ENCODE assay signal across 10 cellular contexts in the genomic region with DNA sequence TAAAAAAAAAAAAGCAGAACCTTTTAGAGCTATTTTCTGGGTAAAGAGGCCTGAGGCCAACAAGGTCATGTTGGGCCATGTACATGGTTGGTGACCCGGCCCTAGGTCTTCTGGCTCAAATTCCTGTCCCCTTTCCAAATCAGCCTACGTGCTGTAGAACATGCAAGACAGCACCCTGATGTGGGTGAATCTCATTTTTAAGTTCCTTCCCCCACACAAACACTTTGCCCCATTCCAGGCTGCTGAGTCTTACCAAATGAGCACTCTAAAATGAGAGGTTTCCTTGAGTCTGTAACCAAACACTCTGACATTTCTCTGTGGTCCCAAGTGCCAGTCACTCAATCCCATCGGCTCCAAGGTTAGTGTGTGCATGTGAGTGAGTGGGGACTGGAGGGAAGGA. TPM values are rescaled to one million over a fixed set of nuclear protein-coding genes. Genes with fewer than 3 reads are reported as not detected.
DNase-seq lines count a peak whose midpoint lies in the region; ATAC-seq and TF ChIP-seq lines count a peak whose summit lies in the region.
"Had no signal": no experiment of that assay in that cellular context is flagged by ENCODE, and none has a peak within 500 bp of the region (broad histone marks: within the 10 kb centered on the region; RNA-seq: fewer than 3 reads in every experiment).

No MANE protein-coding gene starts in this region.

- peaks cover 9 to 24% (median 14%) of the 10 kb centered on the region in 3 donors for H3K36me3 Mint-ChIP-seq in immature natural killer cell

- H3K27me3 ChIP-seq in skeletal muscle satellite cell (ENCODE audit: control insufficient read depth, insufficient read depth, low read length) (no peaks in the 10 kb centered on the region), BE2C (peaks cover 3% of the 10 kb centered on the region; the same call in 1 of the 2 replicates)

- H3K4me1 ChIP-seq in skeletal muscle satellite cell (ENCODE audit: control insufficient read depth, insufficient read depth, low read length), result peaks cover 55% of the 10 kb centered on the region
- H3K4me1 ChIP-seq in BE2C, result no peaks in the 10 kb centered on the region

- H3K4me2 ChIP-seq in skeletal muscle satellite cell (ENCODE audit: low read length), result peak overlapping the region; percentile 94

- TF ChIP-seq CTCF in BE2C (IDR thresholded peaks at IDR 0.05; ENCODE audit: low read depth, low read length), result no peak

- ATAC-seq in HG03521 (IDR thresholded peaks at IDR 0.05; ENCODE audit: unreplicated experiment), result no peak

- H3K27me3 Mint-ChIP-seq in immature natural killer cell (ENCODE audit: low read depth in 3 of 3), result peaks cover 5 to 29% (median 20%) of the 10 kb centered on the region in 3 donors

- no peaks in the 10 kb centered on the region for H3K9me3 ChIP-seq in SK-N-MC (ENCODE audit: low read depth, low read length)
- no peaks in the 10 kb centered on the region for H3K9me3 ChIP-seq in skeletal muscle satellite cell (replicated peaks; ENCODE audit: low read length)
- H3K9me3 ChIP-seq in BE2C, result no peaks in the 10 kb centered on the region

- peak; percentile 11 for DNase-seq in Daoy (ENCODE audit: low read depth)
- no peak for DNase-seq in SK-N-MC (ENCODE audit: low read depth, low spot score)
- DNase-seq in immature natural killer cell, result no peak
- DNase-seq in NK-92 (lab: John Stamatoyannopoulos, UW; ENCODE audit: unreplicated experiment), result no peak
- no peak for DNase-seq in BE2C
- no peak for DNase-seq in stimulated activated CD4-positive, alpha-beta T cell treated with anti-CD3 and anti-CD28 coated beads, Interleukin-4, amount 100 ng/mL, for 4 hours
- DNase-seq: NCI-H69 had no signal

- H3K9ac ChIP-seq in SK-N-MC (ENCODE audit: insufficient read length), result no peak overlapping the region
- H3K9ac ChIP-seq in skeletal muscle satellite cell (ENCODE audit: low read depth, low read length), result peak overlapping the region; percentile 95

- peak overlapping the region in 3 of 5 donors; percentile 10 to 99 (median 95) for H3K4me3 Mint-ChIP-seq in immature natural killer cell

- H3K36me3 ChIP-seq in SK-N-MC (ENCODE audit: insufficient read depth, low read length) (peaks cover 86% of the 10 kb centered on the region), skeletal muscle satellite cell (ENCODE audit: insufficient read depth, low read length) (peaks cover 30% of the 10 kb centered on the region), BE2C (no peaks in the 10 kb centered on the region)

- peaks cover 34 to 39% of the 10 kb centered on the region in 2 donors for H3K4me1 Mint-ChIP-seq in immature natural killer cell

- H3K27ac Mint-ChIP-seq in immature natural killer cell, result peak overlapping the region in 3 of 6 donors; percentile 1 to 17 (median 5)

- no peaks in the 10 kb centered on the region for H3K9me3 Mint-ChIP-seq in immature natural killer cell

- peak overlapping the region; percentile 56 for H3K27ac ChIP-seq in SK-N-MC

- peak overlapping the region; percentile 1 for H3K4me3 ChIP-seq in SK-N-MC
- H3K4me3 ChIP-seq in skeletal muscle satellite cell (ENCODE audit: low read length), result peak overlapping the region; percentile 73
- no peak overlapping the region for H3K4me3 ChIP-seq in BE2C (ENCODE audit: low read depth, low read length)

RNA-seq across cellular contexts. Expression of a gene that starts 9.4 kb away (rescaled TPM):
- 1.8 and 2.3 TPM in 2 replicates for total RNA-seq in Daoy (2014; rRNA removed; shearing (Covaris generic))
- 1 to 10 TPM; 3.2 to 4.7 (median 4.6) TPM for polyA plus RNA-seq in immature natural killer cell
- 18.3 and 25.6 TPM in 2 replicates for total RNA-seq in skeletal muscle satellite cell (2012; rRNA removed)
- 1.2 TPM for polyA plus RNA-seq in BE2C (2012; ENCODE audit: insufficient read depth, insufficient read length, low read depth)

RNA-seq across cellular contexts. Expression of a gene that starts 33.5 kb away (rescaled TPM):
- not detected in 2 replicates for total RNA-seq in Daoy (2014; rRNA removed; shearing (Covaris generic))
- not detected for polyA plus RNA-seq in immature natural killer cell
- not detected in 2 replicates for total RNA-seq in skeletal muscle satellite cell (2012; rRNA removed)
- polyA plus RNA-seq in BE2C (2012; ENCODE audit: insufficient read depth, insufficient read length, low read depth), result not detected
- total RNA-seq: H4 had no signal
